ENCODE assay signal across 16 cellular contexts in genomic region chr5:180068519-180069090, GRCh38. TPM values are rescaled to one million over a fixed set of nuclear protein-coding genes. Genes with fewer than 3 reads are reported as not detected.
A peak's percentile ranks its signal among the peaks of the same experiment; 100 is the strongest.
DNase-seq lines count a peak whose midpoint lies in the region; TF ChIP-seq lines count a peak whose summit lies in the region.
"Had no signal": no experiment of that assay in that cellular context is flagged by ENCODE, and none has a peak within 500 bp of the region (broad histone marks: within the 10 kb centered on the region; RNA-seq: fewer than 3 reads in every experiment).

No MANE protein-coding gene starts in this region.

- H3K27ac ChIP-seq in H9 (ENCODE audit: insufficient read length, low read depth, low read length), result no peak overlapping the region
- peak overlapping the region; percentile 94 for H3K27ac ChIP-seq in VCaP
- no peak overlapping the region for H3K27ac ChIP-seq in GM23248
- H3K27ac ChIP-seq: ovary had no signal

- peaks cover 16% of the 10 kb centered on the region for H3K27me3 Mint-ChIP-seq in H9 (ENCODE audit: low read depth)

- H3K4me3 Mint-ChIP-seq in H9, result peak overlapping the region; percentile 4 to 73; a peak in 4 of 5 replicates

- peaks cover 5% of the 10 kb centered on the region for H3K9me3 ChIP-seq in H9 (ENCODE audit: control insufficient read depth, low read depth, low read length)
- no peaks in the 10 kb centered on the region for H3K9me3 ChIP-seq in GM23248 (ENCODE audit: low read depth)
- H3K9me3 ChIP-seq: ovary, stomach had no signal

- no peak overlapping the region for H3K23ac ChIP-seq in H9 (ENCODE audit: insufficient read length, low read depth, low read length)

- no peak overlapping the region for H2BK12ac ChIP-seq in H9 (ENCODE audit: insufficient read length, low read depth, low read length)

- H3T11ph ChIP-seq in H9 (ENCODE audit: low read length), result no peak overlapping the region

- DNase-seq in H9 (no peak), globus pallidus (ENCODE audit: low spot score) (peak; percentile 40), pons (ENCODE audit: low spot score) (peak; percentile 45), GM23248 (no peak), NCI-H146 (lab: John Stamatoyannopoulos, UW) (no peak), DMS79 (lab: John Stamatoyannopoulos, UW) (no peak)
- no peak for DNase-seq in central memory CD4-positive, alpha-beta T cell
- DNase-seq: activated CD4-positive, alpha-beta T cell treated with anti-CD3 and anti-CD28 coated beads for 4 hours; activated effector memory CD4-positive, alpha-beta T cell treated with Interleukin-2 at 50 U/mL for 16 hours; COR-L47; left lung; NCI-H1436 treated with DMSO at 0.1 percent for 48 hours; ovary; stimulated activated CD4-positive, alpha-beta T cell treated with anti-CD3 and anti-CD28 coated beads, Interleukin-2, amount 100 ng/mL, for 48 hours; stomach had no signal

- peaks cover 9 to 22% (median 12%) of the 10 kb centered on the region in 3 experiments for H3K36me3 Mint-ChIP-seq in H9 (ENCODE audit: insufficient read depth in 1 of 3, low read depth in 3 of 3)

- H3K56ac ChIP-seq in H9 (ENCODE audit: insufficient read length, low read depth, low read length), result no peak overlapping the region

- H2BK120ac ChIP-seq in H9 (ENCODE audit: low read depth, low read length, poor library complexity, severe bottlenecking), result no peak overlapping the region

- H2BK15ac ChIP-seq in H9 (ENCODE audit: low read depth, low read length), result no peak overlapping the region

- no peak overlapping the region for H3K18ac ChIP-seq in H9 (ENCODE audit: insufficient read length, low read depth, low read length)

- TF ChIP-seq CTCF in H9 (conservative IDR thresholded peaks at IDR 0.05) (no peak), VCaP (conservative IDR thresholded peaks at IDR 0.05) (no peak)

- no peak overlapping the region for H2BK5ac ChIP-seq in H9 (ENCODE audit: insufficient read length, low read length)

- no peak overlapping the region for H2BK20ac ChIP-seq in H9 (ENCODE audit: low read depth, low read length, poor library complexity, severe bottlenecking)

- no peak overlapping the region for H3K4ac ChIP-seq in H9 (ENCODE audit: low read depth, low read length)

- in situ Hi-C loops in GM23248 (cut with MboI), result no loop called here

- H3K4me3 ChIP-seq in GM23248, result no peak overlapping the region
- H3K4me3 ChIP-seq: ovary had no signal

- no peaks in the 10 kb centered on the region for H3K9me2 ChIP-seq in GM23248 (ENCODE audit: insufficient read depth)

- no peak overlapping the region for H3K14ac ChIP-seq in H9 (ENCODE audit: insufficient read depth, low read length)

- H3K4me1 ChIP-seq in H9 (ENCODE audit: insufficient read depth, low read length) (peaks cover 8% of the 10 kb centered on the region; the same call in 1 of the 2 replicates), GM23248 (ENCODE audit: insufficient read depth) (peaks cover 12% of the 10 kb centered on the region; the same call in 1 of the 2 replicates)

- H4K91ac ChIP-seq in H9 (ENCODE audit: insufficient read length, low read depth, low read length), result no peak overlapping the region

- H2AFZ ChIP-seq in H9 (ENCODE audit: low read length) (no peak overlapping the region), GM23248 (no peak overlapping the region)

- no peak overlapping the region for H4K5ac ChIP-seq in H9 (ENCODE audit: insufficient read length, low read depth, low read length)

- no peaks in the 10 kb centered on the region for H4K20me1 ChIP-seq in H9 (ENCODE audit: control insufficient read depth, insufficient read depth, insufficient read length)
- no peaks in the 10 kb centered on the region for H4K20me1 ChIP-seq in GM23248 (ENCODE audit: insufficient read depth)

- H3K79me2 ChIP-seq in H9 (ENCODE audit: insufficient read depth, low read length) (peaks cover 32% of the 10 kb centered on the region; the same call in 1 of the 2 replicates), GM23248 (ENCODE audit: insufficient read depth) (peaks cover 67% of the 10 kb centered on the region)

- H3K27me3 ChIP-seq in H9 (ENCODE audit: insufficient read depth, low read length), result peaks cover 3% of the 10 kb centered on the region; the same call in 1 of the 2 replicates
- H3K27me3 ChIP-seq in GM23248 (replicated peaks; ENCODE audit: insufficient read depth), result no peaks in the 10 kb centered on the region
- H3K27me3 ChIP-seq: left lung, ovary, stomach had no signal

- peaks cover 17% of the 10 kb centered on the region for H3K23me2 ChIP-seq in H9 (ENCODE audit: insufficient read length, low read depth, low read length, poor library complexity, severe bottlenecking)

- H4K8ac ChIP-seq in H9 (replicated peaks; ENCODE audit: insufficient read length, low read depth, low read length), result no peak overlapping the region

- H3K4me1 Mint-ChIP-seq in H9, result peaks cover 40 to 47% of the 10 kb centered on the region in 2 experiments

- H3K9ac ChIP-seq in H9 (ENCODE audit: extremely low read depth, insufficient read length, low read length) (no peak overlapping the region), GM23248 (no peak overlapping the region)

- H3K36me3 ChIP-seq in GM23248 (ENCODE audit: low read depth), result no peaks in the 10 kb centered on the region
- H3K36me3 ChIP-seq: left lung, ovary, stomach had no signal

- H3K79me1 ChIP-seq in H9 (ENCODE audit: insufficient read depth, low read depth, low read length, poor library complexity, severe bottlenecking), result peaks cover 5% of the 10 kb centered on the region

- no peak overlapping the region for H3K4me2 ChIP-seq in H9 (ENCODE audit: insufficient read depth, insufficient read length, low read length)
- H3K4me2 ChIP-seq in GM23248 (ENCODE audit: unreplicated experiment), result no peak overlapping the region

- H3K9me3 Mint-ChIP-seq in H9, result peaks cover 13 to 15% of the 10 kb centered on the region in 2 experiments

- WGBS in H9 (ENCODE audit: extremely low coverage, insufficient read length, low lambda C conversion rate), result 89% methylated on average over 1 of the region's 6 CpGs
- 86 to 90% methylated on average over 6 of the region's 6 CpGs for WGBS in GM23248 (ENCODE audit: low coverage in 1 of 2, low lambda C conversion rate in 2 of 2, missing lambda C conversion rate in 2 of 2), 2 experiments

- no peak overlapping the region for H2AK5ac ChIP-seq in H9 (ENCODE audit: insufficient read length, low read length)

- peak overlapping the region in 1 of 3 experiments; percentile 41; a peak in 1 of 7 replicates for H3K27ac Mint-ChIP-seq in H9

- no peaks in the 10 kb centered on the region for H3F3A ChIP-seq in GM23248 (ENCODE audit: insufficient read depth)

RNA-seq across cellular contexts. Expression of gene RNF130, which starts 3.0 kb away (rescaled TPM):
- 76.4 and 80.0 TPM in 2 replicates for total RNA-seq in H9 (2021)
- total RNA-seq in GM23248 (2014; rRNA removed; shearing (Covaris generic)), result 32.9 and 49.8 TPM in 2 replicates
- 27.3 and 30.4 TPM in 2 replicates for polyA plus RNA-seq in GM23248 (2016; fragmentation: Nextera tagmentation; extraction: Ambion mirVana)

Comparison
In these comparisons a context has a peak if more than half of its experiments do, and no peak if none do; other contexts are left out.
1. DNase-seq: peak in globus pallidus (single experiment) and pons (single experiment); none in H9 (single experiment), GM23248 (single experiment), NCI-H146 (single experiment), central memory CD4-positive, alpha-beta T cell (single experiment) and DMS79 (single experiment).